ENCODE assay signal across 9 cellular contexts in the genomic region with DNA sequence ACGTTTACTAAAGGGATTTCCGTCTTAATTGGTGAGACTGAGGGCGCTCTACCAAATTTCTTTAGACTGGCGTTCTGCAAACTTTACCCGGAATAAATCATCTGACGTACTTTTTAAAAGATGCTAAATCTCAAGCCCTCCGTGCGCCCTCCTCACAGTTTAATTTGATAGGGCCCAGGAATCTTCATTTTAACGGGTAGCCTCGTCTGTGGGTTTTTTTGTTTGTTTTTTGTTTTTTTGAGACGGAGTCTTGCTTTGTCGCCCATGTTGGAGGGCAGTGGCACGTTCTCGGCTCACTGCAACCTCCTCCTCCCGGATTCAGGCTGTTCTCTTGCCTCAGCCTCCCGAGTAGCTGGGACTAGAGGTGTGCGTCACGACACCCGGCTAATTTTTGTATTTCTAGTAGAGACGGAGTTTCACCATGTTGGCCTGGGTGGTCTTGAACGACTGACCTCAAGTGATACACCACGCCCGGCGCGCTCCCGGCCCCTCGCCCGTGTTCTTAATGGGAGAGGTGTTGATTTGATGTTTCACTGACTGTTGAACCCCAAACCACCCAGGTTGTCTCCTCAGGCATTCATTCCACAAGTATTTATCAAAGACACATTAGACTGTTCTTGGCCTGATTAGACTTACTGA. TPM values are rescaled to one million over a fixed set of nuclear protein-coding genes. Genes with fewer than 3 reads are reported as not detected.
A peak's percentile ranks its signal among the peaks of the same experiment; 100 is the strongest.
DNase-seq lines count a peak whose midpoint lies in the region; ATAC-seq and TF ChIP-seq lines count a peak whose summit lies in the region.
"Had no signal": no experiment of that assay in that cellular context is flagged by ENCODE, and none has a peak within 500 bp of the region (broad histone marks: within the 10 kb centered on the region; RNA-seq: fewer than 3 reads in every experiment).

No MANE protein-coding gene starts in this region.

- no peak for ATAC-seq in GM21367 (IDR thresholded peaks at IDR 0.05; ENCODE audit: unreplicated experiment)

- TF ChIP-seq CTCF in fibroblast of mammary gland (conservative IDR thresholded peaks at IDR 0.05; ENCODE audit: control insufficient read depth, insufficient read depth, low read depth, low read length) = no peak

- H3K4me3 ChIP-seq in SJSA1 (peak overlapping the region; percentile 95), fibroblast of mammary gland (ENCODE audit: control insufficient read depth, low read depth, low read length) (peak overlapping the region; percentile 77), rectal smooth muscle tissue (ENCODE audit: low read length) (peak overlapping the region; percentile 90)

- H3K36me3 ChIP-seq in ES-I3 (ENCODE audit: insufficient read depth, low read length) (no peaks in the 10 kb centered on the region), SJSA1 (peaks cover 54% of the 10 kb centered on the region), rectal smooth muscle tissue (ENCODE audit: control insufficient read depth, insufficient read depth, low read length) (no peaks in the 10 kb centered on the region)

- H3K27me3 ChIP-seq in SJSA1 (replicated peaks) = no peaks in the 10 kb centered on the region
- no peaks in the 10 kb centered on the region for H3K27me3 ChIP-seq in rectal smooth muscle tissue (ENCODE audit: control insufficient read depth, insufficient read depth, low read length)

- DNase-seq in SJSA1 (ENCODE audit: low read depth in 1 of 2, low spot score in 2 of 2) (peak; percentile 56 to 67), fibroblast of mammary gland (ENCODE audit: low read depth) (no peak), MV-4-11 (lab: John Stamatoyannopoulos, UW) (no peak), DMS53 (lab: John Stamatoyannopoulos, UW) (no peak), T-helper 9 cell (no peak)
- DNase-seq: GOT3 had no signal

- H3K27ac ChIP-seq in SJSA1 (peak overlapping the region; percentile 99), rectal smooth muscle tissue (ENCODE audit: low read depth, low read length) (peak overlapping the region; percentile 94)

- H3K9ac ChIP-seq in ES-I3 (ENCODE audit: low read depth, low read length) = peak overlapping the region; percentile 81
- H3K9ac ChIP-seq in rectal smooth muscle tissue (ENCODE audit: low read length) = peak overlapping the region; percentile 12

- H3K4me1 ChIP-seq in ES-I3 (ENCODE audit: insufficient read depth, low read length) (no peaks in the 10 kb centered on the region; the same call in 1 of the 2 replicates), SJSA1 (replicated peaks) (peaks cover 28% of the 10 kb centered on the region), rectal smooth muscle tissue (ENCODE audit: control insufficient read depth, insufficient read depth, low read length) (peaks cover 8% of the 10 kb centered on the region)

- H3K9me3 ChIP-seq in ES-I3 (ENCODE audit: control insufficient read depth, insufficient read depth, low read length) = no peaks in the 10 kb centered on the region
- no peaks in the 10 kb centered on the region for H3K9me3 ChIP-seq in SJSA1 (replicated peaks)

RNA-seq across cellular contexts. Expression of a gene that starts 1.3 kb away (rescaled TPM):
- total RNA-seq in SJSA1 (2014; rRNA removed; shearing (Covaris generic)) = 82.5 and 109 TPM in 2 replicates

RNA-seq across cellular contexts. Expression of a gene that starts 1.6 kb away (rescaled TPM):
- total RNA-seq in SJSA1 (2014; rRNA removed; shearing (Covaris generic)) = 205 and 305 TPM in 2 replicates

RNA-seq across cellular contexts. Expression of a gene that starts 27.4 kb away (rescaled TPM):
- total RNA-seq in SJSA1 (2014; rRNA removed; shearing (Covaris generic)) = 24.6 and 45.4 TPM in 2 replicates

Comparison
In these comparisons a context has a peak if more than half of its experiments do, and no peak if none do; other contexts are left out.
1. DNase-seq: peak in SJSA1 (2 of 2); none in fibroblast of mammary gland (single experiment), MV-4-11 (single experiment), DMS53 (single experiment) and T-helper 9 cell (single experiment).
2. Peak in every context shown above with its lines, with median percentiles within 50 percentile points of each other: H3K4me3 ChIP-seq.